ENCODE assay signal across 1 cellular context in the genomic region with DNA sequence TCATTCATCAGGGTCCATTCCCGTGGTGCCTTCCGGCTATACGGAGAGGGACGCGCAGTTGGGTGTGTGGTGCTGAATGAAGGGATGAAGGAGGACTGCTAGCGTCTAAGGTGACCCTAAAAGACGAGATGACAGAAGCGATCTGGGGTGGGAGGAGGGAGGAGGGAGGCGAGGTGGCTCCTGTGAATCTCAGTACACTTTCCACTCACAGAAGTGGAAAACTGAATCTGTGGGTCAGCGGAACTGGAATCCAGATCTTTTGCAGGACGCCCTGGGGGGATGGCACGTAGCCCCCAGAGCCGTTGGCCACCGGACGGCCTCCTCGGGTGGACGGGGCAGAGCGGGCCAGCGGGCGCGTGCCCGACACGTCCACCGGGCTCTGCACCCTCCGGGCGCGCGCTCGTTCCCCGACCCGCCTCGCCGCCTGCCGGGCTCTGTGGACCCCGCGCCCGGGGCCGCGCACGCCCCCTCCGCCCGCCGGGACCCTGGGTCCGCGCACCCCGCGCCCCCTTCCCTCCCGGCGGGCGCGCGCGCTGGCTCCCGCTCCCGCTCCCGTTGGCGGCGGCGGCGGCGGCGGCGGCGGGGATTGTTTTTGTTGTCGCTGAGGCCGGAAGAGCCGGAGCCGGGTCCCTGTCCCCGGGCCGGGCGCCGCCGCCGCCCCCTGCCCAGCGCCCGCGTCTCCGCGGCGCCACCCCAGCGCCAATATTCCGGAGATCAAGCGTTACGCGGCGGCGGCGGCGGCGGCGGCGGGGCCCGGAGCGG.
TF ChIP-seq lines count a peak whose summit lies in the region.

AGO4 (plus strand) TSS at position 403 of the 762 bp plus-strand sequence. CDS start 401 bp downstream, outside the sequence.

TF ChIP-seq in HepG2, 621 proteins besides CTCF, POLR2A, EP300 and RAD21 (continued from another document and continues in another):
- TF ChIP-seq, protein P1, sequence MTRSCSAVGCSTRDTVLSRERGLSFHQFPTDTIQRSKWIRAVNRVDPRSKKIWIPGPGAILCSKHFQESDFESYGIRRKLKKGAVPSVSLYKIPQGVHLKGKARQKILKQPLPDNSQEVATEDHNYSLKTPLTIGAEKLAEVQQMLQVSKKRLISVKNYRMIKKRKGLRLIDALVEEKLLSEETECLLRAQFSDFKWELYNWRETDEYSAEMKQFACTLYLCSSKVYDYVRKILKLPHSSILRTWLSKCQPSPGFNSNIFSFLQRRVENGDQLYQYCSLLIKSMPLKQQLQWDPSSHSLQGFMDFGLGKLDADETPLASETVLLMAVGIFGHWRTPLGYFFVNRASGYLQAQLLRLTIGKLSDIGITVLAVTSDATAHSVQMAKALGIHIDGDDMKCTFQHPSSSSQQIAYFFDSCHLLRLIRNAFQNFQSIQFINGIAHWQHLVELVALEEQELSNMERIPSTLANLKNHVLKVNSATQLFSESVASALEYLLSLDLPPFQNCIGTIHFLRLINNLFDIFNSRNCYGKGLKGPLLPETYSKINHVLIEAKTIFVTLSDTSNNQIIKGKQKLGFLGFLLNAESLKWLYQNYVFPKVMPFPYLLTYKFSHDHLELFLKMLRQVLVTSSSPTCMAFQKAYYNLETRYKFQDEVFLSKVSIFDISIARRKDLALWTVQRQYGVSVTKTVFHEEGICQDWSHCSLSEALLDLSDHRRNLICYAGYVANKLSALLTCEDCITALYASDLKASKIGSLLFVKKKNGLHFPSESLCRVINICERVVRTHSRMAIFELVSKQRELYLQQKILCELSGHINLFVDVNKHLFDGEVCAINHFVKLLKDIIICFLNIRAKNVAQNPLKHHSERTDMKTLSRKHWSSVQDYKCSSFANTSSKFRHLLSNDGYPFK (CRISPR knock-in tag; IDR thresholded peaks at IDR 0.05; ENCODE audit: borderline replicate concordance), result no peak
- TF ChIP-seq MAFK (conservative IDR thresholded peaks at IDR 0.05 in 1 of 2, IDR thresholded peaks at IDR 0.05 in 1 of 2; ENCODE audit: low read length in 2 of 2) (no peak), ZNF44 (CRISPR knock-in tag; IDR thresholded peaks at IDR 0.05) (no peak), HOXA7 (CRISPR knock-in tag; IDR thresholded peaks at IDR 0.05) (no peak), DR1 (CRISPR knock-in tag; IDR thresholded peaks at IDR 0.05) (no peak), ZNF230 (CRISPR knock-in tag; IDR thresholded peaks at IDR 0.05) (0 out of 2 replicates have a peak, but pooled peaks have one; percentile 30), ZEB1 (IDR thresholded peaks at IDR 0.05; ENCODE audit: insufficient replicate concordance, low read depth) (no peak), ZNF772 (CRISPR knock-in tag; IDR thresholded peaks at IDR 0.05) (no peak), CBX2 (IDR thresholded peaks at IDR 0.05; ENCODE audit: low read depth, low read length) (no peak), CBX2 (CRISPR knock-in tag; IDR thresholded peaks at IDR 0.05; ENCODE audit: low read depth) (no peak), MYNN (CRISPR knock-in tag; IDR thresholded peaks at IDR 0.05; ENCODE audit: low read depth) (no peak), MLXIP (CRISPR knock-in tag; IDR thresholded peaks at IDR 0.05; ENCODE audit: borderline replicate concordance) (no peak), ZNF232 (CRISPR knock-in tag; IDR thresholded peaks at IDR 0.05; ENCODE audit: borderline replicate concordance) (no peak), ZNF768 (CRISPR knock-in tag; IDR thresholded peaks at IDR 0.05) (no peak), ZMYM3 (CRISPR knock-in tag; IDR thresholded peaks at IDR 0.05) (peak; percentile 63; the same call in 1 of the 2 replicates), MLLT10 (CRISPR knock-in tag; IDR thresholded peaks at IDR 0.05) (no peak), ATF3 (CRISPR knock-in tag; IDR thresholded peaks at IDR 0.05) (no peak), ZNF777 (CRISPR knock-in tag; IDR thresholded peaks at IDR 0.05) (peak; percentile 74), DBP (CRISPR knock-in tag; IDR thresholded peaks at IDR 0.05; ENCODE audit: not compliant biosample characterization) (no peak), ATF7 (IDR thresholded peaks at IDR 0.05) (no peak), ATF7 (CRISPR knock-in tag; IDR thresholded peaks at IDR 0.05) (no peak), CBFB (CRISPR knock-in tag; IDR thresholded peaks at IDR 0.05) (no peak), HOXA9 (CRISPR knock-in tag; IDR thresholded peaks at IDR 0.05; ENCODE audit: borderline replicate concordance) (no peak), AHR (CRISPR knock-in tag; IDR thresholded peaks at IDR 0.05) (no peak), RFX5 (IDR thresholded peaks at IDR 0.05; ENCODE audit: low read depth, low read length) (no peak), ZNF253 (CRISPR knock-in tag; IDR thresholded peaks at IDR 0.05; ENCODE audit: borderline replicate concordance) (no peak), ZNF746 (CRISPR knock-in tag; IDR thresholded peaks at IDR 0.05) (0 out of 2 replicates have a peak, but pooled peaks have one; percentile 23), ZNF367 (CRISPR knock-in tag; IDR thresholded peaks at IDR 0.05; ENCODE audit: borderline replicate concordance) (no peak), ZSCAN22 (CRISPR knock-in tag; IDR thresholded peaks at IDR 0.05) (no peak), MXD1 (CRISPR knock-in tag; IDR thresholded peaks at IDR 0.05) (0 out of 2 replicates have a peak, but pooled peaks have one; percentile 52), PHF5A (CRISPR knock-in tag; IDR thresholded peaks at IDR 0.05; ENCODE audit: low read depth, unreplicated experiment) (peak; percentile 30), ZNF263 (CRISPR knock-in tag; IDR thresholded peaks at IDR 0.05) (peak; percentile 77), ZBTB7B (CRISPR knock-in tag; IDR thresholded peaks at IDR 0.05) (no peak), ZNF660 (CRISPR knock-in tag; IDR thresholded peaks at IDR 0.05; ENCODE audit: borderline replicate concordance, low read depth) (no peak), LCORL (IDR thresholded peaks at IDR 0.05) (no peak), LCORL (CRISPR knock-in tag; IDR thresholded peaks at IDR 0.05) (no peak), MBD4 (IDR thresholded peaks at IDR 0.05; ENCODE audit: borderline replicate concordance, low read length) (no peak), CBX1 (IDR thresholded peaks at IDR 0.05; ENCODE audit: low read depth) (no peak), ETV5 (CRISPR knock-in tag; IDR thresholded peaks at IDR 0.05; ENCODE audit: borderline replicate concordance) (0 out of 2 replicates have a peak, but pooled peaks have one; percentile 9), KDM5B (CRISPR knock-in tag; IDR thresholded peaks at IDR 0.05; ENCODE audit: borderline replicate concordance) (no peak)
- TF ChIP-seq, protein P2, sequence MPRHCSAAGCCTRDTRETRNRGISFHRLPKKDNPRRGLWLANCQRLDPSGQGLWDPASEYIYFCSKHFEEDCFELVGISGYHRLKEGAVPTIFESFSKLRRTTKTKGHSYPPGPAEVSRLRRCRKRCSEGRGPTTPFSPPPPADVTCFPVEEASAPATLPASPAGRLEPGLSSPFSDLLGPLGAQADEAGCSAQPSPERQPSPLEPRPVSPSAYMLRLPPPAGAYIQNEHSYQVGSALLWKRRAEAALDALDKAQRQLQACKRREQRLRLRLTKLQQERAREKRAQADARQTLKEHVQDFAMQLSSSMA (CRISPR knock-in tag; IDR thresholded peaks at IDR 0.05), result no peak
- TF ChIP-seq, protein P3, sequence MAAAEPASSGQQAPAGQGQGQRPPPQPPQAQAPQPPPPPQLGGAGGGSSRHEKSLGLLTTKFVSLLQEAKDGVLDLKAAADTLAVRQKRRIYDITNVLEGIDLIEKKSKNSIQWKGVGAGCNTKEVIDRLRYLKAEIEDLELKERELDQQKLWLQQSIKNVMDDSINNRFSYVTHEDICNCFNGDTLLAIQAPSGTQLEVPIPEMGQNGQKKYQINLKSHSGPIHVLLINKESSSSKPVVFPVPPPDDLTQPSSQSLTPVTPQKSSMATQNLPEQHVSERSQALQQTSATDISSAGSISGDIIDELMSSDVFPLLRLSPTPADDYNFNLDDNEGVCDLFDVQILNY (CRISPR knock-in tag; conservative IDR thresholded peaks at IDR 0.05), result no peak
- TF ChIP-seq, protein P4, sequence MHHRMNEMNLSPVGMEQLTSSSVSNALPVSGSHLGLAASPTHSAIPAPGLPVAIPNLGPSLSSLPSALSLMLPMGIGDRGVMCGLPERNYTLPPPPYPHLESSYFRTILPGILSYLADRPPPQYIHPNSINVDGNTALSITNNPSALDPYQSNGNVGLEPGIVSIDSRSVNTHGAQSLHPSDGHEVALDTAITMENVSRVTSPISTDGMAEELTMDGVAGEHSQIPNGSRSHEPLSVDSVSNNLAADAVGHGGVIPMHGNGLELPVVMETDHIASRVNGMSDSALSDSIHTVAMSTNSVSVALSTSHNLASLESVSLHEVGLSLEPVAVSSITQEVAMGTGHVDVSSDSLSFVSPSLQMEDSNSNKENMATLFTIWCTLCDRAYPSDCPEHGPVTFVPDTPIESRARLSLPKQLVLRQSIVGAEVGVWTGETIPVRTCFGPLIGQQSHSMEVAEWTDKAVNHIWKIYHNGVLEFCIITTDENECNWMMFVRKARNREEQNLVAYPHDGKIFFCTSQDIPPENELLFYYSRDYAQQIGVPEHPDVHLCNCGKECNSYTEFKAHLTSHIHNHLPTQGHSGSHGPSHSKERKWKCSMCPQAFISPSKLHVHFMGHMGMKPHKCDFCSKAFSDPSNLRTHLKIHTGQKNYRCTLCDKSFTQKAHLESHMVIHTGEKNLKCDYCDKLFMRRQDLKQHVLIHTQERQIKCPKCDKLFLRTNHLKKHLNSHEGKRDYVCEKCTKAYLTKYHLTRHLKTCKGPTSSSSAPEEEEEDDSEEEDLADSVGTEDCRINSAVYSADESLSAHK (CRISPR knock-in tag; IDR thresholded peaks at IDR 0.05; ENCODE audit: borderline replicate concordance), result no peak
- TF ChIP-seq, protein P5, sequence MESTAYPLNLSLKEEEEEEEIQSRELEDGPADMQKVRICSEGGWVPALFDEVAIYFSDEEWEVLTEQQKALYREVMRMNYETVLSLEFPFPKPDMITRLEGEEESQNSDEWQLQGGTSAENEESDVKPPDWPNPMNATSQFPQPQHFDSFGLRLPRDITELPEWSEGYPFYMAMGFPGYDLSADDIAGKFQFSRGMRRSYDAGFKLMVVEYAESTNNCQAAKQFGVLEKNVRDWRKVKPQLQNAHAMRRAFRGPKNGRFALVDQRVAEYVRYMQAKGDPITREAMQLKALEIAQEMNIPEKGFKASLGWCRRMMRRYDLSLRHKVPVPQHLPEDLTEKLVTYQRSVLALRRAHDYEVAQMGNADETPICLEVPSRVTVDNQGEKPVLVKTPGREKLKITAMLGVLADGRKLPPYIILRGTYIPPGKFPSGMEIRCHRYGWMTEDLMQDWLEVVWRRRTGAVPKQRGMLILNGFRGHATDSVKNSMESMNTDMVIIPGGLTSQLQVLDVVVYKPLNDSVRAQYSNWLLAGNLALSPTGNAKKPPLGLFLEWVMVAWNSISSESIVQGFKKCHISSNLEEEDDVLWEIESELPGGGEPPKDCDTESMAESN (CRISPR knock-in tag; conservative IDR thresholded peaks at IDR 0.05), result no peak
